8 cellular contexts compared by ENCODE assay signal in genomic region chr21:26844258-26845065, GRCh38. TPM values are rescaled to one million over a fixed set of nuclear protein-coding genes. Genes with fewer than 3 reads are reported as not detected.
DNase-seq lines count a peak whose midpoint lies in the region; ATAC-seq and TF ChIP-seq lines count a peak whose summit lies in the region.

No MANE protein-coding gene starts in this region.

- peaks cover 9% of the 10 kb centered on the region; the same call in 1 of the 2 replicates for H3K9me1 ChIP-seq in IMR-90 (ENCODE audit: insufficient read depth, low read length)

- no peak for TF ChIP-seq POLR2A in IMR-90 (IDR thresholded peaks at IDR 0.05; ENCODE audit: low read depth, low read length)
- TF ChIP-seq POLR2A in ovary (IDR thresholded peaks at IDR 0.05), result no peak

- WGBS in IMR-90 (ENCODE audit: extremely low coverage in 2 of 2, insufficient read length in 1 of 2), 2 experiments, result 0% methylated on average over 51 of the region's 96 CpGs; no CpG with 5 or more reads in 1 of the 2 experiments
- 0% methylated on average over 77 to 96 of the region's 96 CpGs for WGBS in ovary, 3 donors

- peaks cover 32% of the 10 kb centered on the region for H3K36me3 ChIP-seq in BE2C
- peaks cover 36% of the 10 kb centered on the region for H3K36me3 ChIP-seq in IMR-90 (ENCODE audit: control insufficient read depth, insufficient read depth, low read length)
- peaks cover 32% of the 10 kb centered on the region for H3K36me3 ChIP-seq in left ventricle myocardium inferior
- no peaks in the 10 kb centered on the region for H3K36me3 ChIP-seq in ovary

- H3K14ac ChIP-seq in IMR-90 (replicated peaks; ENCODE audit: low read depth, low read length), result peak overlapping the region; percentile 92

- H4K8ac ChIP-seq in IMR-90 (ENCODE audit: low read depth in 2 of 2, low read length in 2 of 2), result peak overlapping the region; percentile 29 to 55; a peak in 2 of 4 replicates

- H3K4me1 ChIP-seq in BE2C, result 0 out of 2 replicates have a peak, but pooled peaks cover 2% of the 10 kb centered on the region
- peaks cover 6% of the 10 kb centered on the region for H3K4me1 ChIP-seq in IMR-90 (ENCODE audit: control insufficient read depth, insufficient read depth, low read length)
- peaks cover 89% of the 10 kb centered on the region for H3K4me1 ChIP-seq in left ventricle myocardium inferior
- peaks cover 8% of the 10 kb centered on the region for H3K4me1 ChIP-seq in ovary (ENCODE audit: insufficient read depth)

- peak overlapping the region; percentile 89 for H3K27ac ChIP-seq in IMR-90 (ENCODE audit: insufficient read depth, low read length)
- peak overlapping the region; percentile 99 for H3K27ac ChIP-seq in left ventricle myocardium inferior (replicated peaks)
- peak overlapping the region; percentile 96 for H3K27ac ChIP-seq in ovary

- H3K79me1 ChIP-seq in IMR-90 (ENCODE audit: low read depth in 1 of 2, low read length in 2 of 2), result peaks cover 3 to 48% of the 10 kb centered on the region in 2 experiments

- peaks cover 76% of the 10 kb centered on the region for H3K27me3 Mint-ChIP-seq in activated naive CD8-positive, alpha-beta T cell treated with anti-CD3 and anti-CD28 coated beads, Interleukin-2, amount 10 ng/mL, durations not matched to agents 7 days and 5 days

- peak overlapping the region; percentile 98 for H3K9ac ChIP-seq in IMR-90 (ENCODE audit: low read depth, low read length)

- peaks cover 54% of the 10 kb centered on the region for H4K20me1 ChIP-seq in IMR-90 (ENCODE audit: insufficient read depth, low read length)

- H3K18ac ChIP-seq in IMR-90 (ENCODE audit: low read depth, low read length), result peak overlapping the region; percentile 82

- H3K56ac ChIP-seq in IMR-90 (ENCODE audit: extremely low read depth, insufficient read depth, low read length), result peak overlapping the region; percentile 85

- peak overlapping the region; percentile 62 for H3K4me2 ChIP-seq in IMR-90 (ENCODE audit: low read depth, low read length)

- dilution Hi-C loops in IMR-90 (cut with HindIII; ENCODE audit: low sequenced_read_pairs, unreplicated experiment), result no loop called here

- H2AK5ac ChIP-seq in IMR-90 (ENCODE audit: low read depth, low read length), result peak overlapping the region; percentile 31; the same call in 1 of the 2 replicates

- H3K4me3 Mint-ChIP-seq in activated naive CD8-positive, alpha-beta T cell treated with anti-CD3 and anti-CD28 coated beads, Interleukin-2, amount 10 ng/mL, durations not matched to agents 7 days and 5 days, result peak overlapping the region; percentile 78

- peak overlapping the region; percentile 89 for H3K23ac ChIP-seq in IMR-90 (ENCODE audit: low read depth, low read length)

- H4K91ac ChIP-seq in IMR-90 (ENCODE audit: insufficient read depth, low read depth, low read length), result peak overlapping the region; percentile 2; the same call in 1 of the 2 replicates

- no peaks in the 10 kb centered on the region for H3K27me3 ChIP-seq in BE2C
- no peaks in the 10 kb centered on the region for H3K27me3 ChIP-seq in IMR-90 (ENCODE audit: control insufficient read depth, insufficient read depth, low read length)
- H3K27me3 ChIP-seq in left ventricle myocardium inferior (ENCODE audit: low read depth), result no peaks in the 10 kb centered on the region
- H3K27me3 ChIP-seq in ovary, result no peaks in the 10 kb centered on the region

- peaks cover 39% of the 10 kb centered on the region for H3K4me1 Mint-ChIP-seq in activated naive CD8-positive, alpha-beta T cell treated with anti-CD3 and anti-CD28 coated beads, Interleukin-2, amount 10 ng/mL, durations not matched to agents 7 days and 5 days

- H3K9me3 Mint-ChIP-seq in activated naive CD8-positive, alpha-beta T cell treated with anti-CD3 and anti-CD28 coated beads, Interleukin-2, amount 10 ng/mL, durations not matched to agents 7 days and 5 days, result no peaks in the 10 kb centered on the region

- H3K9me3 ChIP-seq in BE2C (no peaks in the 10 kb centered on the region), IMR-90 (ENCODE audit: control insufficient read depth, insufficient read depth, low read length) (no peaks in the 10 kb centered on the region), left ventricle myocardium inferior (replicated peaks) (no peaks in the 10 kb centered on the region), ovary (no peaks in the 10 kb centered on the region)

- POLR2A ChIA-PET in IMR-90 (lab: Charles Lee; ENCODE audit: unreplicated experiment), result interaction anchor here (0.6 to 1.1 kb wide), 3 partner anchors 1384 to 1898 kb away, joined by 3 read pairs; no protein-coding TSS in a partner anchor
- POLR2A ChIA-PET in activated naive CD8-positive, alpha-beta T cell treated with anti-CD3 and anti-CD28 coated beads, Interleukin-2, amount 10 ng/mL, durations not matched to agents 7 days and 5 days (lab: Charles Lee), result no interaction called here

- H2BK120ac ChIP-seq in IMR-90 (ENCODE audit: low read depth, low read length), result peak overlapping the region; percentile 17

- in situ Hi-C loops in IMR-90 (cut with MboI; ENCODE audit: low sequenced_read_pairs), result loop anchor here (5.0 to 10.0 kb wide), 4 partner anchors 77 to 1950 kb away; no protein-coding TSS in a partner anchor

- H3K27ac Mint-ChIP-seq in activated naive CD8-positive, alpha-beta T cell treated with anti-CD3 and anti-CD28 coated beads, Interleukin-2, amount 10 ng/mL, durations not matched to agents 7 days and 5 days, result peak overlapping the region; percentile 62

- H2AFZ ChIP-seq in IMR-90 (replicated peaks; ENCODE audit: low read length, poor library complexity), result peak overlapping the region; percentile 89

- peak overlapping the region; percentile 21; the same call in 1 of the 2 replicates for H2BK20ac ChIP-seq in IMR-90 (ENCODE audit: low read depth, low read length)

- intact Hi-C loops in IMR-90 (cut with micrococcal nuclease) (loop anchor here (5.0 to 10.0 kb wide), 9 partner anchors 953 to 1930 kb away; no protein-coding TSS in a partner anchor), left ventricle myocardium inferior (cut with micrococcal nuclease) (loop anchor here (5.0 kb wide), 1 partner anchor 1898 kb away; no protein-coding TSS in a partner anchor), ovary (cut with DNase I) (loop anchor here (1.0 to 10.0 kb wide), 8 partner anchors 42 to 1903 kb away; no protein-coding TSS in a partner anchor)

- no peak overlapping the region for H2BK15ac ChIP-seq in IMR-90 (ENCODE audit: low read depth, low read length)

- peak; percentile 0; the same call in 1 of the 2 replicates for ATAC-seq in IMR-90 (ENCODE audit: low read depth)
- ATAC-seq in activated naive CD8-positive, alpha-beta T cell treated with anti-CD3 and anti-CD28 coated beads, Interleukin-2, amount 10 ng/mL, durations not matched to agents 7 days and 5 days (ENCODE audit: low read depth), result peak; percentile 17
- no peak for ATAC-seq in HG03565 (IDR thresholded peaks at IDR 0.05; ENCODE audit: unreplicated experiment)

- peak overlapping the region; percentile 95 for H3K4me3 ChIP-seq in BE2C (ENCODE audit: low read depth, low read length)
- peak overlapping the region; percentile 97 for H3K4me3 ChIP-seq in IMR-90 (ENCODE audit: insufficient read depth, low read depth, low read length)
- peak overlapping the region; percentile 94 for H3K4me3 ChIP-seq in left ventricle myocardium inferior
- peak overlapping the region; percentile 87 for H3K4me3 ChIP-seq in ovary

- TF ChIP-seq RAD21 in IMR-90 (IDR thresholded peaks at IDR 0.05; ENCODE audit: low read length), result no peak

- H3K36me3 Mint-ChIP-seq in activated naive CD8-positive, alpha-beta T cell treated with anti-CD3 and anti-CD28 coated beads, Interleukin-2, amount 10 ng/mL, durations not matched to agents 7 days and 5 days, result peaks cover 6% of the 10 kb centered on the region

- H2BK5ac ChIP-seq in IMR-90 (ENCODE audit: low read depth, low read length, poor library complexity, severe bottlenecking), result peak overlapping the region; percentile 41

- peak overlapping the region; percentile 39 for H4K5ac ChIP-seq in IMR-90 (ENCODE audit: low read depth, low read length)

- H3K4ac ChIP-seq in IMR-90 (ENCODE audit: low read depth, low read length), result peak overlapping the region; percentile 75

- CTCF ChIA-PET in IMR-90 (lab: Yijun Ruan, JAX), result interaction anchor here (0.6 to 0.7 kb wide), 2 partner anchors 748 to 1973 kb away, joined by 3 read pairs; no protein-coding TSS in a partner anchor

- peak overlapping the region; percentile 88 for H2AK9ac ChIP-seq in IMR-90 (replicated peaks; ENCODE audit: low read depth, low read length, poor library complexity)

- DNase-seq in BE2C (peak; percentile 70), IMR-90 (peak; percentile 22), left ventricle myocardium inferior (peak; percentile 68), ovary (peak; percentile 67 to 81 (median 76)), GF-D8 (lab: John Stamatoyannopoulos, UW) (no peak)
- peak; percentile 54 for DNase-seq in activated naive CD8-positive, alpha-beta T cell treated with anti-CD3 and anti-CD28 coated beads, Interleukin-2, amount 10 ng/mL, durations not matched to agents 7 days and 5 days
- no peak for DNase-seq in activated effector memory CD4-positive, alpha-beta T cell treated with anti-CD3 and anti-CD28 coated beads, Interleukin-2, amount 50 U/mL, for 16 hours

- TF ChIP-seq EP300 in ovary (IDR thresholded peaks at IDR 0.05), result no peak

- TSS peak; percentile 56 for BruUV-seq in IMR-90 (replicated peaks; lab: Mats Ljungman, UMichigan)

- TF ChIP-seq CTCF in BE2C (IDR thresholded peaks at IDR 0.05; ENCODE audit: low read depth, low read length) (no peak), IMR-90 (conservative IDR thresholded peaks at IDR 0.05; ENCODE audit: low read depth, low read length) (no peak), left ventricle myocardium inferior (IDR thresholded peaks at IDR 0.05; ENCODE audit: borderline replicate concordance) (peak; percentile 6), ovary (IDR thresholded peaks at IDR 0.05) (no peak)

TF ChIP-seq in IMR-90, 13 proteins besides CTCF, POLR2A, EP300 and RAD21 (continues in another document):
- peak; percentile 79 for TF ChIP-seq BHLHE40 (IDR thresholded peaks at IDR 0.05; ENCODE audit: low read depth, low read length)

RNA-seq across cellular contexts. Expression of gene ADAMTS1, which starts 0.7 kb away (rescaled TPM):
- 12.0 TPM for polyA plus RNA-seq in BE2C (2012; ENCODE audit: insufficient read depth, insufficient read length, low read depth)
- 106 and 116 TPM in 2 replicates for total RNA-seq in IMR-90 (2012; rRNA removed)
- 317 and 336 TPM in 2 replicates for polyA plus RNA-seq in IMR-90 (2012; rRNA removed)
- polyA plus RNA-seq in IMR-90 (2012; cell fraction: cytosol; rRNA removed), result 78.5 and 82.1 TPM in 2 replicates
- polyA plus RNA-seq in IMR-90 (2012; cell fraction: nucleus; rRNA removed; ENCODE audit: low replicate concordance), result 226 and 359 TPM in 2 replicates
- total RNA-seq in activated naive CD8-positive, alpha-beta T cell treated with anti-CD3 and anti-CD28 coated beads, Interleukin-2, amount 10 ng/mL, durations not matched to agents 7 days and 5 days, result 1 to 10 TPM in 1 of 2 experiments, under 1 TPM in 1; 0.96 to 1.6 TPM
- 56.7 TPM for total RNA-seq in left ventricle myocardium inferior
- 100 to 1,000 TPM; 212 to 532 (median 297) TPM for total RNA-seq in ovary
- polyA plus RNA-seq in ovary, result 100 to 1,000 TPM in 1 of 2 donors, 10 to 100 TPM in 1; 93.7 to 155 TPM

Comparison
In these comparisons a context has a peak if more than half of its experiments do, and no peak if none do; other contexts are left out.
1. DNase-seq: peak in BE2C (single experiment), IMR-90 (single experiment), activated naive CD8-positive, alpha-beta T cell treated with anti-CD3 and anti-CD28 coated beads, Interleukin-2, amount 10 ng/mL, durations not matched to agents 7 days and 5 days (single experiment), left ventricle myocardium inferior (single experiment) and ovary (5 of 5); none in activated effector memory CD4-positive, alpha-beta T cell treated with anti-CD3 and anti-CD28 coated beads, Interleukin-2, amount 50 U/mL, for 16 hours (single experiment) and GF-D8 (single experiment).
2. RNA of gene ADAMTS1, which starts 0.7 kb away (total RNA-seq): 212 to 532 TPM in ovary, 106 to 116 TPM in IMR-90 and 56.7 TPM in left ventricle myocardium inferior (single experiment); 0.96 to 1.6 TPM in activated naive CD8-positive, alpha-beta T cell treated with anti-CD3 and anti-CD28 coated beads, Interleukin-2, amount 10 ng/mL, durations not matched to agents 7 days and 5 days; every median in the first group is over 10 times any median in the second.
3. Peak in every context shown above with its lines, with median percentiles within 50 percentile points of each other: H3K4me3 ChIP-seq and H3K27ac ChIP-seq.